In the genomic region with DNA sequence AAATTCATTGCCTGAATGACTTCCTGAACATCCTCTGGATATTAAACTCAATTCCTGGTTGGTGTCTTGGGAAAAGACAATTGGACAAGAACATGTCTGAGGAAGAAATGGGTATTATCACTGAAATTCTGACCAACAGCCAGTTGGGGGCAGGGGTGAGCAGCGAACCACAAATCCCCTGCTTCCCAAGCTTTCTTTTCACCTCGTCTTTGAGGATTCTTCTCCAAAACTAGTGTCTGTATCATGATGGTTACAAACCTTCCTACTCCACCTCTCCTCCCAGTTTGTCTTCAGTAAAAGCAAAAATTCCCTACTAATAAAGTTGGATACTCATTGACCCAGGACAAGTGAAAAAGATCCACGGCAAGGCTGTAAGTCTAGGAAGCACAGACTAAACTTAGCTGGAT, we compare ENCODE assay signal across 1 cellular context.
TF ChIP-seq lines count a peak whose summit lies in the region.

No MANE protein-coding gene starts in this region.

TF ChIP-seq in liver, 16 proteins besides CTCF, POLR2A, EP300 and RAD21 (continued from another document):
- TF ChIP-seq, protein P1, sequence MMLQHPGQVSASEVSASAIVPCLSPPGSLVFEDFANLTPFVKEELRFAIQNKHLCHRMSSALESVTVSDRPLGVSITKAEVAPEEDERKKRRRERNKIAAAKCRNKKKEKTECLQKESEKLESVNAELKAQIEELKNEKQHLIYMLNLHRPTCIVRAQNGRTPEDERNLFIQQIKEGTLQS (IDR thresholded peaks at IDR 0.05), result no peak
- TF ChIP-seq JUND (IDR thresholded peaks at IDR 0.05), result no peak
- TF ChIP-seq NR2F2 (IDR thresholded peaks at IDR 0.05), result no peak
